In genomic region chr1:26538480-26539412, GRCh38 we compare ENCODE assay signal across 8 cellular contexts. TPM values are rescaled to one million over a fixed set of nuclear protein-coding genes. Genes with fewer than 3 reads are reported as not detected.
DNase-seq lines count a peak whose midpoint lies in the region; ATAC-seq, FAIRE-seq and TF ChIP-seq lines count a peak whose summit lies in the region.

No MANE protein-coding gene starts in this region.

- H3K27me3 Mint-ChIP-seq in progenitor cell of endocrine pancreas, result no peaks in the 10 kb centered on the region

- no peak overlapping the region for H2BK12ac ChIP-seq in H1 (ENCODE audit: low read depth, low read length)

- H3K4me1 Mint-ChIP-seq in progenitor cell of endocrine pancreas (ENCODE audit: low read depth), result no peaks in the 10 kb centered on the region

- ATAC-seq in HG02763 (IDR thresholded peaks at IDR 0.05; ENCODE audit: unreplicated experiment), result no peak
- ATAC-seq in omental fat pad (ENCODE audit: low FRiP score), result no peak

- no peak overlapping the region for H3K18ac ChIP-seq in H1 (ENCODE audit: extremely low read depth, low read length)

- H2AK5ac ChIP-seq in H1 (ENCODE audit: low read depth, low read length), result no peak overlapping the region

- H3K79me2 ChIP-seq in Karpas-422 (ENCODE audit: low read length) (no peaks in the 10 kb centered on the region), H1 (ENCODE audit: control insufficient read depth in 1 of 2, insufficient read depth in 2 of 2, low read length in 2 of 2) (peaks cover 0 to 21% of the 10 kb centered on the region in 2 experiments; a peak in 2 of 4 replicates)

- H3K4ac ChIP-seq in H1 (replicated peaks; ENCODE audit: insufficient read length, low read depth, low read length), result no peak overlapping the region

- H3K4me1 ChIP-seq in Karpas-422 (ENCODE audit: low read length) (peaks cover 69% of the 10 kb centered on the region), H1 (replicated peaks in 1 of 4; ENCODE audit: control insufficient read depth in 3 of 4, insufficient read depth in 4 of 4, low read length in 3 of 4) (peaks cover 0 to 11% (median 7%) of the 10 kb centered on the region in 4 experiments; a peak in 6 of 7 replicates)

- peak; percentile 19 to 47 for TF ChIP-seq RAD21 in H1 (IDR thresholded peaks at IDR 0.05 in 1 of 2, conservative IDR thresholded peaks at IDR 0.05 in 1 of 2; ENCODE audit: low read depth in 2 of 2, low read length in 2 of 2)

- no peaks in the 10 kb centered on the region for H3K23me2 ChIP-seq in H1 (ENCODE audit: low read depth, low read length)

- H3K79me1 ChIP-seq in H1 (ENCODE audit: low read depth, low read length), result peaks cover 10% of the 10 kb centered on the region

- no peak overlapping the region for H2BK15ac ChIP-seq in H1 (ENCODE audit: low read length)

- H4K91ac ChIP-seq in H1 (replicated peaks; ENCODE audit: insufficient read length, low read length), result no peak overlapping the region

- H3K9me2 ChIP-seq in Karpas-422 (replicated peaks; ENCODE audit: insufficient read depth, low read length), result no peaks in the 10 kb centered on the region

- peak; percentile 67 to 83 (median 81) for TF ChIP-seq CTCF in H1 (IDR thresholded peaks at IDR 0.05; ENCODE audit: control extremely low read depth in 1 of 3, insufficient read depth in 1 of 3, low read depth in 1 of 3, low read length in 3 of 3)
- peak; percentile 53 for TF ChIP-seq CTCF in progenitor cell of endocrine pancreas (IDR thresholded peaks at IDR 0.05; ENCODE audit: unreplicated experiment)
- no peak for TF ChIP-seq CTCF in omental fat pad (IDR thresholded peaks at IDR 0.05)

- no peak overlapping the region for H3K23ac ChIP-seq in H1 (ENCODE audit: insufficient read length)

- H4K20me1 ChIP-seq in Karpas-422 (ENCODE audit: insufficient read depth, low read depth, low read length), result no peaks in the 10 kb centered on the region
- H4K20me1 ChIP-seq in H1 (replicated peaks in 1 of 2; ENCODE audit: control insufficient read depth in 1 of 2, insufficient read depth in 2 of 2, low read length in 2 of 2), result peaks cover 21 to 29% of the 10 kb centered on the region in 2 experiments

- H3K4me3 ChIP-seq in Karpas-422 (ENCODE audit: low read length) (no peak overlapping the region), H1 (ENCODE audit: extremely low read depth in 1 of 4, insufficient read depth in 2 of 4, low read depth in 3 of 4, low read length in 4 of 4) (no peak overlapping the region)

- no peak overlapping the region for H3K4me3 Mint-ChIP-seq in progenitor cell of endocrine pancreas (ENCODE audit: low read depth)

- H3K36me3 ChIP-seq in Karpas-422 (ENCODE audit: insufficient read depth, low read length) (no peaks in the 10 kb centered on the region), H1 (ENCODE audit: control insufficient read depth in 2 of 4, insufficient read depth in 4 of 4, low read length in 3 of 4) (no peaks in the 10 kb centered on the region; a peak in 1 of 8 replicates)

- WGBS in H1 (ENCODE audit: extremely low coverage in 1 of 2, insufficient coverage in 1 of 2, insufficient read length in 1 of 2, insufficient replicate concordance in 2 of 2, low coverage in 1 of 2, low lambda C conversion rate in 2 of 2, missing lambda C conversion rate in 1 of 2), 2 experiments, result 80% methylated on average over 14 of the region's 14 CpGs; no CpG with 5 or more reads in 1 of the 2 experiments

- H4K8ac ChIP-seq in H1 (ENCODE audit: extremely low read depth, insufficient read depth, low read length), result 0 out of 2 replicates have a peak overlapping the region, but pooled peaks have one; percentile 64

- H3K9ac ChIP-seq in Karpas-422 (ENCODE audit: low read length) (no peak overlapping the region), H1 (replicated peaks in 1 of 4; ENCODE audit: extremely low read depth in 1 of 4, low read depth in 3 of 4, low read length in 3 of 4) (no peak overlapping the region)

- FAIRE-seq in H1 (lab: Jason Lieb, UNC), result no peak

- CTCF ChIA-PET in H1 (lab: Charles Lee; ENCODE audit: partially characterized antibody), result interaction anchor here (0.5 to 6.3 kb wide), 48 partner anchors 9 to 428 kb away, joined by 3 to 88 read pairs (median 4); partner anchors contain the start of genes CD52, GPN2 and RPS6KA1

- DNase-seq in Daoy (ENCODE audit: low read depth) (peak; percentile 57), Karpas-422 (peak; percentile 89), H1 (ENCODE audit: low read depth in 1 of 2, low spot score in 2 of 2) (peak in 1 of 2 experiments; percentile 75), progenitor cell of endocrine pancreas (ENCODE audit: low spot score, unreplicated experiment) (no peak), DMS114 treated with DMSO at 0.1 percent for 48 hours (lab: John Stamatoyannopoulos, UW; ENCODE audit: unreplicated experiment) (no peak), omental fat pad (ENCODE audit: low spot score) (no peak)
- peak; percentile 74 for DNase-seq in activated CD4-positive, alpha-beta T cell treated with anti-CD3 and anti-CD28 coated beads for 48 hours

- H4K5ac ChIP-seq in H1 (ENCODE audit: insufficient read length, low read depth, low read length), result no peak overlapping the region

- no peaks in the 10 kb centered on the region for H3K9me3 ChIP-seq in Karpas-422 (ENCODE audit: low read length)
- no peaks in the 10 kb centered on the region for H3K9me3 ChIP-seq in H1 (ENCODE audit: insufficient read depth in 2 of 2, low read depth in 1 of 2, low read length in 1 of 2)

- H2AFZ ChIP-seq in Karpas-422 (ENCODE audit: low read length) (no peak overlapping the region), H1 (ENCODE audit: low read length) (no peak overlapping the region)

- H3K27me3 ChIP-seq in Karpas-422 (ENCODE audit: low read length) (no peaks in the 10 kb centered on the region), H1 (replicated peaks in 1 of 4; ENCODE audit: control insufficient read depth in 3 of 4, extremely low read depth in 1 of 4, insufficient read depth in 3 of 4, low read length in 3 of 4) (no peaks in the 10 kb centered on the region)

- no peak overlapping the region for H2BK20ac ChIP-seq in H1 (ENCODE audit: low read length)

- TF ChIP-seq EP300 in H1 (IDR thresholded peaks at IDR 0.05; ENCODE audit: borderline replicate concordance in 1 of 2, low read depth in 2 of 2, low read length in 2 of 2), result no peak

- H3K9me3 Mint-ChIP-seq in progenitor cell of endocrine pancreas (ENCODE audit: low read depth), result no peaks in the 10 kb centered on the region

- H2BK120ac ChIP-seq in H1 (replicated peaks; ENCODE audit: low read depth, low read length), result no peak overlapping the region

- no peak overlapping the region for H3K14ac ChIP-seq in H1 (ENCODE audit: insufficient read length)

- no peak overlapping the region for H3K56ac ChIP-seq in H1 (replicated peaks; ENCODE audit: insufficient read length, low read depth, low read length)

- H3K4me2 ChIP-seq in Karpas-422 (ENCODE audit: low read depth, low read length, poor library complexity, severe bottlenecking) (no peak overlapping the region), H1 (ENCODE audit: insufficient read depth in 1 of 2, low read depth in 2 of 2, low read length in 2 of 2) (no peak overlapping the region)

- H3K27ac ChIP-seq in Karpas-422 (ENCODE audit: low read length) (no peak overlapping the region), H1 (ENCODE audit: low read depth, low read length) (no peak overlapping the region)

- no peak for TF ChIP-seq POLR2A in H1 (IDR thresholded peaks at IDR 0.05; ENCODE audit: control extremely low read depth in 1 of 2, low read depth in 2 of 2, low read length in 2 of 2)

- peaks cover 4% of the 10 kb centered on the region for H3K36me3 Mint-ChIP-seq in progenitor cell of endocrine pancreas (ENCODE audit: insufficient read depth)

- H3K27ac Mint-ChIP-seq in progenitor cell of endocrine pancreas, result no peak overlapping the region

- POLR2A ChIA-PET in H1 (lab: Charles Lee; ENCODE audit: partially characterized antibody), result interaction anchor here (0.6 to 3.1 kb wide), 9 partner anchors 9 to 67 kb away, joined by 3 to 14 read pairs (median 4); partner anchors contain the start of genes HMGN2 and RPS6KA1

- H2BK5ac ChIP-seq in H1 (ENCODE audit: low read depth, low read length), result no peak overlapping the region

TF ChIP-seq in H1, 55 proteins besides CTCF, POLR2A, EP300 and RAD21:
- TF ChIP-seq KDM1A (IDR thresholded peaks at IDR 0.05; ENCODE audit: borderline replicate concordance, low read length) (peak; percentile 93), ATF2 (IDR thresholded peaks at IDR 0.05; ENCODE audit: low read length) (no peak)

RNA-seq across cellular contexts. Expression of gene RPS6KA1, which starts 9.2 kb away (rescaled TPM):
- 30.4 and 35.7 TPM in 2 replicates for total RNA-seq in Daoy (2014; rRNA removed; shearing (Covaris generic))
- 85.3 and 106 TPM in 2 replicates for total RNA-seq in Karpas-422 (2014; rRNA removed; shearing (Covaris generic); ENCODE audit: low replicate concordance)
- total RNA-seq in H1 (2021; fragmentation: NEBNext Ultra II Directional; extraction: Animal tissue kit (Norgen Biotek cat#: 25700)), result 55.0 and 56.5 TPM in 2 replicates
- polyA plus RNA-seq in H1 (2011; rRNA removed), result 44.3 and 48.8 TPM in 2 replicates
- polyA plus RNA-seq in H1 (2011; cell fraction: cytosol; rRNA removed), result 46.1 TPM
- 65.0 TPM for polyA plus RNA-seq in H1 (2011; cell fraction: nucleus; rRNA removed)
- polyA plus RNA-seq in H1 (2012, experiment 1 of 2), result 40.0 to 54.8 TPM (median 50.7 TPM) in 4 replicates
- 54.0 TPM for polyA plus RNA-seq in H1 (2012, experiment 2 of 2)
- polyA plus RNA-seq in H1 (2013, experiment 1 of 2), result 33.6 TPM
- polyA plus RNA-seq in H1 (2013, experiment 2 of 2), result 28.5 TPM
- 63.2 and 67.1 TPM in 2 replicates for polyA minus RNA-seq in H1 (2011; rRNA and poly(A)+ RNA removed)
- polyA minus RNA-seq in H1 (2011; cell fraction: cytosol; rRNA and poly(A)+ RNA removed), result 47.8 TPM
- 43.5 TPM for polyA minus RNA-seq in H1 (2011; cell fraction: nucleus; rRNA and poly(A)+ RNA removed)
- 26.7 and 29.6 TPM in 2 replicates for total RNA-seq in progenitor cell of endocrine pancreas
- total RNA-seq in omental fat pad, result 10 to 100 TPM; 11.4 to 46.1 (median 28.1) TPM

Comparison
In these comparisons a context has a peak if more than half of its experiments do, and no peak if none do; other contexts are left out.
1. DNase-seq: peak in Daoy (single experiment), Karpas-422 (single experiment) and activated CD4-positive, alpha-beta T cell treated with anti-CD3 and anti-CD28 coated beads for 48 hours (single experiment); none in progenitor cell of endocrine pancreas (single experiment), DMS114 treated with DMSO at 0.1 percent for 48 hours (single experiment) and omental fat pad (single experiment).
2. CTCF ChIP-seq: peak in H1 (3 of 3) and progenitor cell of endocrine pancreas (single experiment); none in omental fat pad (0 of 3).